1 cellular context compared by ENCODE assay signal in the genomic region with DNA sequence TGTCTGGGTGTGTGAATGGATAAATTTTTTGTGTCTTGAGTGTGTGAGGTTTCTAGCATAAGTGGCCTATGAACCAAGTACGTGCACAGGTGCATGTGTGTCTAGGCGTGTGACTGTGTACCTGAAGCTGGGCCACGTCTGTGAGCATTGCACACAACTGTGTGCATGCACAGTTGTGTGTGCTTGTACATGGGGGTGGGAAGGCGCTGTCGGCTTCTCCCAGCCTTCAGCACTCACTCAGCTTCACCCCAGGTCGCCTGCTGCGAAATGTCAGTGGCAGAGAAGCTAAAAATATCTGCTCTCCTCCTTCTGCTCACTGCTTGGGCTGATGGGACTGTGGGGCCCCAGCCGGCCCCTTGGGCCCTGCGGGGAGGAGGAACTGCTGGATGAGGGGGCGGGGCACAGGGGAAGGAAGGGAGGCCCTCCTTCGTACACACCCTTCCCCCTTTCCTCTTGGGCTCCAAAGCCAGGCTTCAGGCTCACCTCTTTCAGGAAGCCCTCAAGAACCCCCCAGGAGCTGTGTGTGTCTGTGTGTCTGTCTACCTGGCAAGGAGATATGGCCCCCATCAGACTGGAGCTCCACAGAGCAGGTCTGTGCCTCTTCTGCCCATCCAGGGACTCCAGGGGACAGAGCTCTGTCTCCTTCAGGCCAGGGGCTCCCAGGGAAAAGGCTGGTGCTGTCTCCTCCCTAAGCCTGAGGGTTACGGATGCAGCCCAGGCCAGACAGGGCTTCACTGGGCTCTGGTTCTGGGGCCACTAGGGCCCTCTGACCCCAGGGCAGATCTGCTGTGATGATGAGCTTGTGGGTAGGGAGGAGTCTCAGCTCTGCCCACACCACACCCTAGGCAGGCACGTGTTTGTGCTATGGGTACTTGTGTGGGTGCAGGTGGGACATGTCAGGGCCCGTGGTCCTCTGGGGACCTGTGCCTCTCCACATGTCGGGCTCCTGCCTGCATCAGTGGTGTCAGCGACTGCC.
A peak's percentile ranks its signal among the peaks of the same experiment; 100 is the strongest.
TF ChIP-seq lines count a peak whose summit lies in the region.

No MANE protein-coding gene starts in this region.

TF ChIP-seq in neural cell, 6 proteins besides CTCF, POLR2A, EP300 and RAD21:
- TF ChIP-seq REST (IDR thresholded peaks at IDR 0.05; ENCODE audit: borderline replicate concordance) (no peak), EZH2 (IDR thresholded peaks at IDR 0.05; ENCODE audit: borderline replicate concordance, insufficient read depth, low read length, poor library complexity, severe bottlenecking) (no peak), TAF1 (IDR thresholded peaks at IDR 0.05; ENCODE audit: low read depth) (peak; percentile 16), POLR2AphosphoS5 (IDR thresholded peaks at IDR 0.05) (peak; percentile 50), MXI1 (conservative IDR thresholded peaks at IDR 0.05; ENCODE audit: poor library complexity, severe bottlenecking) (no peak), SMC3 (conservative IDR thresholded peaks at IDR 0.05; ENCODE audit: poor library complexity) (peak; percentile 30)
TF ChIP-seq in neural cell: peak in this region for 3.
